1 cellular context compared by ENCODE assay signal in the genomic region with DNA sequence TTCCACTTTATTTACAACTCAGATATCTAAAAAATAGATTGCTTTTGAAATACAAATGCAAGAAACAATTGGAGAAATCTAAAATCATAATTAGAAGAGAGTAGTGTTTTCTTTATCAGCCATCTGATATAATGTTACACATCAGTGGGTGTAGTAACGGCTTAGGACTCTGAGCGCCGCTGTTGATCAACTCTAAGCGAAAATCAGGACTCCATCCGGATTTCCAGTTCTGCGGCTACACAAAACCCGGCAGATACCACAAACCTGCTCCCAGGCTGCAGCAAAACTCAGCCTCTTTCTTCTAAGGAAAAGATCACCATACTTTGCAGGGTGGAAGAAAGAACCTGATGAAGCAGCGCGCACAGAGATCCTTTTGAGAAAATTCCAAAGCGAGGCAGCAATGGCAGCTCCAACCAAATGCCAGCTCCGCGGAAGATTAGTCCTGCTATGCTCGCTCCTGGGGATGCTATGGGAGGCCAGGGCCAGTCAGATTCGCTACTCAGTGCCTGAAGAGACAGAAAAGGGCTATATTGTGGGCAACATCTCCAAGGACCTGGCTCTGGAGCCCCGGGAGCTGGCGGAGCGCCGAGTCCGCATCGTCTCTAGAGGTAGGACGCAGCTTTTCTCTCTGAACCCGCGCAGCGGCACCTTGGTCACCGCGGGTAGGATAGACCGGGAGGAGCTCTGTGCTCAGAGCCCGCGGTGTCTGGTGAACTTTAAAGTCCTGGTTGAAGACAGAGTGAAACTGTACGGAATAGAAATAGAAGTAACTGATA.
TF ChIP-seq lines count a peak whose summit lies in the region.

PCDHGA9 (plus strand) TSS at position 226 of the 776 bp plus-strand sequence; CDS start at position 401, 175 bp downstream.

TF ChIP-seq in GM23338, 12 proteins besides CTCF, POLR2A, EP300 and RAD21 (continued from another document):
- TF ChIP-seq ZNF462 (CRISPR knock-in tag; IDR thresholded peaks at IDR 0.05): no peak
- no peak for TF ChIP-seq EZH2 (IDR thresholded peaks at IDR 0.05; ENCODE audit: low read depth, unreplicated experiment)
- no peak for TF ChIP-seq NANOG (IDR thresholded peaks at IDR 0.05; ENCODE audit: borderline replicate concordance)
